1 cellular context compared by ENCODE assay signal in the genomic region with DNA sequence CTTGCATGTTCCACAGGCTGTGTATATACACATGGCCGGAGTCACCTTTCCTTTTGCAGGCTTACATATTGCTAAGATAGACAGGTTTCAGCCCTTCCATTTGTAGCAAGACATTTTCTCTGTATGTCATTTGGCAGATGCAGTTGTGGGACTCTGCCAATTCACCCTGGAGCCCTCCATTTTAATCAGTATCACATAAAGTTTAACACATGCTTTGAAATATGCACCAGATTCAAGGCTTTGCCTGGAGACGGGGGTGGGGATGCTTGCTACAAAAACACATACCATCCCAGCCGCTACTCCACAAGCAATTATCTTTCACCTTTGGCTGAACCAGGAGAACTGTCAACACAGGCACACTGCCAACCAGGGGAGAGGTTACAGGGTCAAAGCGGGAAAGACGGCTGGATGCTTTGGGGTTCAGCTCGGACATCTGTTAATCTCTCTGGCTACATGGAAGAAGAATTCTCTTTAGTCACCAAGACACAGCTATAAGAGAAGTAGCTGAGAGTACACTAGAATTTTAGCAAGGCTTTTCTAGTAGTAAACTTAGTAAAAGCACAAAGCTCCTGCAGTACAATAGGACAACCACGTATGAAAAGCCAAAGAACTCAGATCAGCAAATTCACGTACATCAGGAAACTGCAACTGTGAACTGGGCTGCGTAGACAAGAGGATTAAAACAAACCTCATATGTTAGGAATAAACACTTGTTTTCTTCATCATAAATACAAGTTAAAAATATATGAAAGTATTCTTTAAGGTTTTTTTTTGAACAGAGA.
A peak's percentile ranks its signal among the peaks of the same experiment; 100 is the strongest.
TF ChIP-seq lines count a peak whose summit lies in the region.

No MANE protein-coding gene starts in this region.

TF ChIP-seq in HepG2, 621 proteins besides CTCF, POLR2A, EP300 and RAD21 (continued from another document and continues in another):
- TF ChIP-seq CBX2 (IDR thresholded peaks at IDR 0.05; ENCODE audit: low read depth, low read length) (no peak), CBX2 (CRISPR knock-in tag; IDR thresholded peaks at IDR 0.05; ENCODE audit: low read depth) (no peak), FOXC1 (CRISPR knock-in tag; IDR thresholded peaks at IDR 0.05; ENCODE audit: borderline replicate concordance) (0 out of 2 replicates have a peak, but pooled peaks have one; percentile 37), NR3C1 (CRISPR knock-in tag; IDR thresholded peaks at IDR 0.05) (no peak), ZNF30 (CRISPR knock-in tag; IDR thresholded peaks at IDR 0.05) (no peak), KDM5B (CRISPR knock-in tag; IDR thresholded peaks at IDR 0.05; ENCODE audit: borderline replicate concordance) (no peak), ZNF260 (CRISPR knock-in tag; IDR thresholded peaks at IDR 0.05; ENCODE audit: borderline replicate concordance, low read depth) (no peak), KLF15 (CRISPR knock-in tag; IDR thresholded peaks at IDR 0.05; ENCODE audit: borderline replicate concordance) (no peak), ZNF232 (CRISPR knock-in tag; IDR thresholded peaks at IDR 0.05; ENCODE audit: borderline replicate concordance) (no peak), RARA (CRISPR knock-in tag; IDR thresholded peaks at IDR 0.05) (peak; percentile 100), KDM6A (CRISPR knock-in tag; IDR thresholded peaks at IDR 0.05; ENCODE audit: low read depth) (peak; percentile 58; the same call in 1 of the 2 replicates), NONO (IDR thresholded peaks at IDR 0.05) (no peak), NONO (CRISPR knock-in tag; conservative IDR thresholded peaks at IDR 0.05) (peak; percentile 95), HNRNPL (IDR thresholded peaks at IDR 0.05; ENCODE audit: low read depth, low read length) (no peak), SOX5 (CRISPR knock-in tag; IDR thresholded peaks at IDR 0.05; ENCODE audit: borderline replicate concordance) (peak; percentile 93), MED8 (CRISPR knock-in tag; IDR thresholded peaks at IDR 0.05; ENCODE audit: insufficient replicate concordance) (no peak), BORCS8-MEF2B (CRISPR knock-in tag; IDR thresholded peaks at IDR 0.05) (peak; percentile 84), ZIK1 (CRISPR knock-in tag; IDR thresholded peaks at IDR 0.05; ENCODE audit: borderline replicate concordance, low read depth) (no peak), CBX5 (CRISPR knock-in tag; IDR thresholded peaks at IDR 0.05; ENCODE audit: borderline replicate concordance) (no peak), SAFB2 (CRISPR knock-in tag; IDR thresholded peaks at IDR 0.05; ENCODE audit: borderline replicate concordance, low read depth) (no peak), GZF1 (CRISPR knock-in tag; IDR thresholded peaks at IDR 0.05) (no peak), GABPB1 (CRISPR knock-in tag; IDR thresholded peaks at IDR 0.05) (no peak), MATR3 (CRISPR knock-in tag; IDR thresholded peaks at IDR 0.05) (no peak), MBD4 (IDR thresholded peaks at IDR 0.05; ENCODE audit: borderline replicate concordance, low read length) (no peak), ZSCAN31 (CRISPR knock-in tag; IDR thresholded peaks at IDR 0.05; ENCODE audit: low read depth) (no peak), BCL6 (CRISPR knock-in tag; IDR thresholded peaks at IDR 0.05) (peak; percentile 98), NFYB (CRISPR knock-in tag; IDR thresholded peaks at IDR 0.05) (no peak), ZNF484 (CRISPR knock-in tag; IDR thresholded peaks at IDR 0.05; ENCODE audit: borderline replicate concordance, low read depth) (no peak), ARHGAP35 (CRISPR knock-in tag; IDR thresholded peaks at IDR 0.05; ENCODE audit: borderline replicate concordance) (no peak), SALL2 (CRISPR knock-in tag; IDR thresholded peaks at IDR 0.05) (peak; percentile 54; the same call in 1 of the 2 replicates), EZH2 (conservative IDR thresholded peaks at IDR 0.05; ENCODE audit: low read depth, low read length) (no peak), SRSF4 (IDR thresholded peaks at IDR 0.05; ENCODE audit: low read depth, low read length, poor library complexity, severe bottlenecking) (no peak), KDM2A (CRISPR knock-in tag; IDR thresholded peaks at IDR 0.05; ENCODE audit: borderline replicate concordance, low read depth) (0 out of 2 replicates have a peak, but pooled peaks have one; percentile 50), DMAP1 (CRISPR knock-in tag; IDR thresholded peaks at IDR 0.05) (peak; percentile 56; the same call in 1 of the 2 replicates), NFATC3 (CRISPR knock-in tag; IDR thresholded peaks at IDR 0.05) (no peak)
- TF ChIP-seq, protein P1, sequence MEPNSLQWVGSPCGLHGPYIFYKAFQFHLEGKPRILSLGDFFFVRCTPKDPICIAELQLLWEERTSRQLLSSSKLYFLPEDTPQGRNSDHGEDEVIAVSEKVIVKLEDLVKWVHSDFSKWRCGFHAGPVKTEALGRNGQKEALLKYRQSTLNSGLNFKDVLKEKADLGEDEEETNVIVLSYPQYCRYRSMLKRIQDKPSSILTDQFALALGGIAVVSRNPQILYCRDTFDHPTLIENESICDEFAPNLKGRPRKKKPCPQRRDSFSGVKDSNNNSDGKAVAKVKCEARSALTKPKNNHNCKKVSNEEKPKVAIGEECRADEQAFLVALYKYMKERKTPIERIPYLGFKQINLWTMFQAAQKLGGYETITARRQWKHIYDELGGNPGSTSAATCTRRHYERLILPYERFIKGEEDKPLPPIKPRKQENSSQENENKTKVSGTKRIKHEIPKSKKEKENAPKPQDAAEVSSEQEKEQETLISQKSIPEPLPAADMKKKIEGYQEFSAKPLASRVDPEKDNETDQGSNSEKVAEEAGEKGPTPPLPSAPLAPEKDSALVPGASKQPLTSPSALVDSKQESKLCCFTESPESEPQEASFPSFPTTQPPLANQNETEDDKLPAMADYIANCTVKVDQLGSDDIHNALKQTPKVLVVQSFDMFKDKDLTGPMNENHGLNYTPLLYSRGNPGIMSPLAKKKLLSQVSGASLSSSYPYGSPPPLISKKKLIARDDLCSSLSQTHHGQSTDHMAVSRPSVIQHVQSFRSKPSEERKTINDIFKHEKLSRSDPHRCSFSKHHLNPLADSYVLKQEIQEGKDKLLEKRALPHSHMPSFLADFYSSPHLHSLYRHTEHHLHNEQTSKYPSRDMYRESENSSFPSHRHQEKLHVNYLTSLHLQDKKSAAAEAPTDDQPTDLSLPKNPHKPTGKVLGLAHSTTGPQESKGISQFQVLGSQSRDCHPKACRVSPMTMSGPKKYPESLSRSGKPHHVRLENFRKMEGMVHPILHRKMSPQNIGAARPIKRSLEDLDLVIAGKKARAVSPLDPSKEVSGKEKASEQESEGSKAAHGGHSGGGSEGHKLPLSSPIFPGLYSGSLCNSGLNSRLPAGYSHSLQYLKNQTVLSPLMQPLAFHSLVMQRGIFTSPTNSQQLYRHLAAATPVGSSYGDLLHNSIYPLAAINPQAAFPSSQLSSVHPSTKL (CRISPR knock-in tag; IDR thresholded peaks at IDR 0.05) = peak; percentile 97
- TF ChIP-seq, protein P2, sequence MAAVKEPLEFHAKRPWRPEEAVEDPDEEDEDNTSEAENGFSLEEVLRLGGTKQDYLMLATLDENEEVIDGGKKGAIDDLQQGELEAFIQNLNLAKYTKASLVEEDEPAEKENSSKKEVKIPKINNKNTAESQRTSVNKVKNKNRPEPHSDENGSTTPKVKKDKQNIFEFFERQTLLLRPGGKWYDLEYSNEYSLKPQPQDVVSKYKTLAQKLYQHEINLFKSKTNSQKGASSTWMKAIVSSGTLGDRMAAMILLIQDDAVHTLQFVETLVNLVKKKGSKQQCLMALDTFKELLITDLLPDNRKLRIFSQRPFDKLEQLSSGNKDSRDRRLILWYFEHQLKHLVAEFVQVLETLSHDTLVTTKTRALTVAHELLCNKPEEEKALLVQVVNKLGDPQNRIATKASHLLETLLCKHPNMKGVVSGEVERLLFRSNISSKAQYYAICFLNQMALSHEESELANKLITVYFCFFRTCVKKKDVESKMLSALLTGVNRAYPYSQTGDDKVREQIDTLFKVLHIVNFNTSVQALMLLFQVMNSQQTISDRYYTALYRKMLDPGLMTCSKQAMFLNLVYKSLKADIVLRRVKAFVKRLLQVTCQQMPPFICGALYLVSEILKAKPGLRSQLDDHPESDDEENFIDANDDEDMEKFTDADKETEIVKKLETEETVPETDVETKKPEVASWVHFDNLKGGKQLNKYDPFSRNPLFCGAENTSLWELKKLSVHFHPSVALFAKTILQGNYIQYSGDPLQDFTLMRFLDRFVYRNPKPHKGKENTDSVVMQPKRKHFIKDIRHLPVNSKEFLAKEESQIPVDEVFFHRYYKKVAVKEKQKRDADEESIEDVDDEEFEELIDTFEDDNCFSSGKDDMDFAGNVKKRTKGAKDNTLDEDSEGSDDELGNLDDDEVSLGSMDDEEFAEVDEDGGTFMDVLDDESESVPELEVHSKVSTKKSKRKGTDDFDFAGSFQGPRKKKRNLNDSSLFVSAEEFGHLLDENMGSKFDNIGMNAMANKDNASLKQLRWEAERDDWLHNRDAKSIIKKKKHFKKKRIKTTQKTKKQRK (IDR thresholded peaks at IDR 0.05; ENCODE audit: low read length) = no peak
- TF ChIP-seq, protein P3, sequence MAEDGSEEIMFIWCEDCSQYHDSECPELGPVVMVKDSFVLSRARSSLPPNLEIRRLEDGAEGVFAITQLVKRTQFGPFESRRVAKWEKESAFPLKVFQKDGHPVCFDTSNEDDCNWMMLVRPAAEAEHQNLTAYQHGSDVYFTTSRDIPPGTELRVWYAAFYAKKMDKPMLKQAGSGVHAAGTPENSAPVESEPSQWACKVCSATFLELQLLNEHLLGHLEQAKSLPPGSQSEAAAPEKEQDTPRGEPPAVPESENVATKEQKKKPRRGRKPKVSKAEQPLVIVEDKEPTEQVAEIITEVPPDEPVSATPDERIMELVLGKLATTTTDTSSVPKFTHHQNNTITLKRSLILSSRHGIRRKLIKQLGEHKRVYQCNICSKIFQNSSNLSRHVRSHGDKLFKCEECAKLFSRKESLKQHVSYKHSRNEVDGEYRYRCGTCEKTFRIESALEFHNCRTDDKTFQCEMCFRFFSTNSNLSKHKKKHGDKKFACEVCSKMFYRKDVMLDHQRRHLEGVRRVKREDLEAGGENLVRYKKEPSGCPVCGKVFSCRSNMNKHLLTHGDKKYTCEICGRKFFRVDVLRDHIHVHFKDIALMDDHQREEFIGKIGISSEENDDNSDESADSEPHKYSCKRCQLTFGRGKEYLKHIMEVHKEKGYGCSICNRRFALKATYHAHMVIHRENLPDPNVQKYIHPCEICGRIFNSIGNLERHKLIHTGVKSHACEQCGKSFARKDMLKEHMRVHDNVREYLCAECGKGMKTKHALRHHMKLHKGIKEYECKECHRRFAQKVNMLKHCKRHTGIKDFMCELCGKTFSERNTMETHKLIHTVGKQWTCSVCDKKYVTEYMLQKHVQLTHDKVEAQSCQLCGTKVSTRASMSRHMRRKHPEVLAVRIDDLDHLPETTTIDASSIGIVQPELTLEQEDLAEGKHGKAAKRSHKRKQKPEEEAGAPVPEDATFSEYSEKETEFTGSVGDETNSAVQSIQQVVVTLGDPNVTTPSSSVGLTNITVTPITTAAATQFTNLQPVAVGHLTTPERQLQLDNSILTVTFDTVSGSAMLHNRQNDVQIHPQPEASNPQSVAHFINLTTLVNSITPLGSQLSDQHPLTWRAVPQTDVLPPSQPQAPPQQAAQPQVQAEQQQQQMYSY (CRISPR knock-in tag; IDR thresholded peaks at IDR 0.05) = no peak
- TF ChIP-seq, protein P4, sequence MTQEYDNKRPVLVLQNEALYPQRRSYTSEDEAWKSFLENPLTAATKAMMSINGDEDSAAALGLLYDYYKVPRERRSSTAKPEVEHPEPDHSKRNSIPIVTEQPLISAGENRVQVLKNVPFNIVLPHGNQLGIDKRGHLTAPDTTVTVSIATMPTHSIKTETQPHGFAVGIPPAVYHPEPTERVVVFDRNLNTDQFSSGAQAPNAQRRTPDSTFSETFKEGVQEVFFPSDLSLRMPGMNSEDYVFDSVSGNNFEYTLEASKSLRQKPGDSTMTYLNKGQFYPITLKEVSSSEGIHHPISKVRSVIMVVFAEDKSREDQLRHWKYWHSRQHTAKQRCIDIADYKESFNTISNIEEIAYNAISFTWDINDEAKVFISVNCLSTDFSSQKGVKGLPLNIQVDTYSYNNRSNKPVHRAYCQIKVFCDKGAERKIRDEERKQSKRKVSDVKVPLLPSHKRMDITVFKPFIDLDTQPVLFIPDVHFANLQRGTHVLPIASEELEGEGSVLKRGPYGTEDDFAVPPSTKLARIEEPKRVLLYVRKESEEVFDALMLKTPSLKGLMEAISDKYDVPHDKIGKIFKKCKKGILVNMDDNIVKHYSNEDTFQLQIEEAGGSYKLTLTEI (CRISPR knock-in tag; conservative IDR thresholded peaks at IDR 0.05) = no peak
- TF ChIP-seq, protein P5, sequence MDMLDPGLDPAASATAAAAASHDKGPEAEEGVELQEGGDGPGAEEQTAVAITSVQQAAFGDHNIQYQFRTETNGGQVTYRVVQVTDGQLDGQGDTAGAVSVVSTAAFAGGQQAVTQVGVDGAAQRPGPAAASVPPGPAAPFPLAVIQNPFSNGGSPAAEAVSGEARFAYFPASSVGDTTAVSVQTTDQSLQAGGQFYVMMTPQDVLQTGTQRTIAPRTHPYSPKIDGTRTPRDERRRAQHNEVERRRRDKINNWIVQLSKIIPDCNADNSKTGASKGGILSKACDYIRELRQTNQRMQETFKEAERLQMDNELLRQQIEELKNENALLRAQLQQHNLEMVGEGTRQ (IDR thresholded peaks at IDR 0.05; ENCODE audit: low read depth, low read length) = no peak
- TF ChIP-seq, protein P5 (CRISPR knock-in tag; IDR thresholded peaks at IDR 0.05; ENCODE audit: borderline replicate concordance) = no peak
- TF ChIP-seq, protein P6, sequence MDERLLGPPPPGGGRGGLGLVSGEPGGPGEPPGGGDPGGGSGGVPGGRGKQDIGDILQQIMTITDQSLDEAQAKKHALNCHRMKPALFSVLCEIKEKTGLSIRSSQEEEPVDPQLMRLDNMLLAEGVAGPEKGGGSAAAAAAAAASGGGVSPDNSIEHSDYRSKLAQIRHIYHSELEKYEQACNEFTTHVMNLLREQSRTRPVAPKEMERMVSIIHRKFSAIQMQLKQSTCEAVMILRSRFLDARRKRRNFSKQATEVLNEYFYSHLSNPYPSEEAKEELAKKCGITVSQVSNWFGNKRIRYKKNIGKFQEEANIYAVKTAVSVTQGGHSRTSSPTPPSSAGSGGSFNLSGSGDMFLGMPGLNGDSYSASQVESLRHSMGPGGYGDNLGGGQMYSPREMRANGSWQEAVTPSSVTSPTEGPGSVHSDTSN (CRISPR knock-in tag; IDR thresholded peaks at IDR 0.05) = no peak
- TF ChIP-seq, protein P7, sequence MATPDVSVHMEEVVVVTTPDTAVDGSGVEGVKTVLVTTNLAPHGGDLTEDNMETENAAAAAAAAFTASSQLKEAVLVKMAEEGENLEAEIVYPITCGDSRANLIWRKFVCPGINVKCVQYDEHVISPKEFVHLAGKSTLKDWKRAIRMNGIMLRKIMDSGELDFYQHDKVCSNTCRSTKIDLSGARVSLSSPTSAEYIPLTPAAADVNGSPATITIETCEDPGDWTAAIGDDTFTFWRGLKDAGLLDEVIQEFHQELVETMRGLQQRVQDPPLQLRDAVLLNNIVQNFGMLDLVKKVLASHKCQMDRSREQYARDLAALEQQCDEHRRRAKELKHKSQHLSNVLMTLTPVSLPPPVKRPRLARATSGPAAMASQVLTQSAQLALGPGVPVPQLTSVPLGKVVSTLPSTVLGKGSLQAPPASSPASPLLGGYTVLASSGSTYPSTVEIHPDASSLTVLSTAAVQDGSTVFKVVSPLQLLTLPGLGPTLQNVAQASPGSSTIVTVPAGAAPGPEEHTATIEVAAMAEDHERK (CRISPR knock-in tag; IDR thresholded peaks at IDR 0.05; ENCODE audit: low read depth) = no peak; the same call in 1 of the 2 replicates
